Comparison of ENCODE assay signal across 3 cellular contexts in genomic region chr2:231407686-231408085, GRCh38. TPM values are rescaled to one million over a fixed set of nuclear protein-coding genes. Genes with fewer than 3 reads are reported as not detected.
"Had no signal": no experiment of that assay in that cellular context is flagged by ENCODE, and none has a peak within 500 bp of the region (broad histone marks: within the 10 kb centered on the region; RNA-seq: fewer than 3 reads in every experiment).

No MANE protein-coding gene starts in this region.

RNA-seq across cellular contexts. Expression of gene B3GNT7, which starts 12.2 kb away (rescaled TPM):
- total RNA-seq: LHCN-M2, MCF 10A, NCI-H460 had no signal
